Comparison of ENCODE assay signal across 9 cellular contexts in the genomic region with DNA sequence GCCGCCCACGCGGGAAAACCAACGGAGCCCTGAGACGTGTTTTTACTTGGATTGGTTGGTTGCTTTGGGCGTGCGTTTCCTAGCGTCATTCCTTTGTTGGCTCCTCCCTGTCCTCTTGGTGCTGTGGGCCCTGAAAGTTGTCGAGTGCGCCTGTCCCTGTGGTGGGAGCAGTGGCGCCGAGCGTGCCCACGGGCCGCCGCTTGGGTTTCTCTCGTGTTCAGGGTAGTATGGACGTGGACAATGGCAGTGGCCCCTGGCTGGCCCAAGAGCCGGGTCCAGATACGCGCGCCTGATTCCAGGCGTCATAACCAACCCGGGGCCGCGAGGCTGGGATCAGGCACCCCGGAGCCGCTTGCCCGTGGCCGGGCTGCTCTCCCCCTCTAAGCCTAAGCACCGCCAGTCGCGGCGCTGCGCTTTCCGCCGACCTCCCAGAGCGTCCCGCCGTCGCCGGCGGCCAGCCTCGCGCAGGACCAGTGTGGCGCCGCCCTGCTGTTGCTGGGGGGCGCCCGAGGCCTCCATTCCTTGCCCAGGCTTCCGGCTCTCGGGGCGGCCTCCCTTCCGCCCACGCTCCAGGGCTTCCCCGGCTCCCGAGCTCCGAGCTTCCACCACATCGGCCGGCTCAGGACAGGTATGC. TPM values are rescaled to one million over a fixed set of nuclear protein-coding genes. Genes with fewer than 3 reads are reported as not detected.
A peak's percentile ranks its signal among the peaks of the same experiment; 100 is the strongest.
DNase-seq lines count a peak whose midpoint lies in the region; ATAC-seq and TF ChIP-seq lines count a peak whose summit lies in the region.
"Not testable (repeated sequence)": the region's sequence is repeated elsewhere in the genome, so short reads cannot be mapped to it uniquely, and the experiment has no call there.
"Had no signal": no experiment of that assay in that cellular context is flagged by ENCODE, and none has a peak within 500 bp of the region (broad histone marks: within the 10 kb centered on the region; RNA-seq: fewer than 3 reads in every experiment).

No MANE protein-coding gene starts in this region.

- H3K4me3 Mint-ChIP-seq in chondrocyte (ENCODE audit: unreplicated experiment), result peak overlapping the region; percentile 75

- H3K27me3 Mint-ChIP-seq in chondrocyte (ENCODE audit: low read depth), result peaks cover 24% of the 10 kb centered on the region

- not testable (repeated sequence) for H3K4me1 ChIP-seq in HUES48 (ENCODE audit: control insufficient read depth, insufficient read depth, low read length); psoas muscle; urinary bladder (ENCODE audit: insufficient read depth)

- H3K4me3 ChIP-seq in HUES48 (ENCODE audit: low read depth, low read length) (peak overlapping the region; percentile 76), psoas muscle (peak overlapping the region; percentile 64), urinary bladder (ENCODE audit: low read depth, low read length) (peak overlapping the region; percentile 18)

- intact Hi-C loops in psoas muscle (cut with DNase I), result not testable (repeated sequence)

- WGBS in psoas muscle, 3 donors, result 12 to 17% (median 14%) methylated on average over 59 of the region's 59 CpGs
- 17% methylated on average over 59 of the region's 59 CpGs for WGBS in urinary bladder

- peaks cover 29% of the 10 kb centered on the region for H3K9me3 Mint-ChIP-seq in chondrocyte (ENCODE audit: low read depth)

- peak overlapping the region; percentile 93 for H3K27ac Mint-ChIP-seq in chondrocyte (ENCODE audit: unreplicated experiment)

- H3K36me3 ChIP-seq in HUES48 (ENCODE audit: control insufficient read depth, insufficient read depth, low read length); psoas muscle (ENCODE audit: insufficient read depth in 1 of 2, low read depth in 1 of 2); urinary bladder (ENCODE audit: insufficient read depth): not testable (repeated sequence)

- H3K9ac ChIP-seq in HUES48 (ENCODE audit: low read depth, low read length), result not testable (repeated sequence)

- not testable (repeated sequence) for H3K9me3 ChIP-seq in HUES48 (ENCODE audit: control insufficient read depth, insufficient read depth, low read length); psoas muscle

- H3K27me3 ChIP-seq in HUES48 (ENCODE audit: control insufficient read depth, insufficient read depth, low read length) (peaks cover 64% of the 10 kb centered on the region), psoas muscle (ENCODE audit: insufficient read depth in 3 of 3, low read length in 2 of 3) (peaks cover 0 to 59% (median 24%) of the 10 kb centered on the region in 3 donors)

- H3K36me3 Mint-ChIP-seq in chondrocyte (ENCODE audit: low read depth), result peaks cover 11% of the 10 kb centered on the region

- TF ChIP-seq CTCF in chondrocyte (IDR thresholded peaks at IDR 0.05), result peak; percentile 72
- TF ChIP-seq CTCF in psoas muscle (IDR thresholded peaks at IDR 0.05), result not testable (repeated sequence)

- ATAC-seq in SK-N-SH treated with all-trans-retinoic acid at 6 μM for 48 hours (peak; percentile 71), psoas muscle (peak in 2 of 4 donors; percentile 10 to 31)

- H3K27ac ChIP-seq in HUES48 (ENCODE audit: low read depth, low read length), result not testable (repeated sequence)
- peak overlapping the region; percentile 68 for H3K27ac ChIP-seq in psoas muscle
- peak overlapping the region; percentile 39 for H3K27ac ChIP-seq in urinary bladder (ENCODE audit: low read depth)

- DNase-seq in Daoy (ENCODE audit: low read depth) (peak; percentile 64), chondrocyte (ENCODE audit: low spot score) (peak; percentile 95), glomerular visceral epithelial cell (ENCODE audit: extremely low spot score) (peak; percentile 3), left kidney (ENCODE audit: low read depth, low spot score) (peak; percentile 81), psoas muscle (peak in 1 of 2 donors; percentile 55)

- H3K4me1 Mint-ChIP-seq in chondrocyte (ENCODE audit: low read depth), result peaks cover 30% of the 10 kb centered on the region

RNA-seq across cellular contexts. Expression of gene FRG2C, which starts 8.1 kb away (rescaled TPM):
- total RNA-seq in Daoy (2014; rRNA removed; shearing (Covaris generic)), result 0.06 TPM in 1 of 2 replicates, not detected in the other
- total RNA-seq in chondrocyte (not detected in 3 replicates), psoas muscle (not detected), urinary bladder (not detected)
- polyA plus RNA-seq in psoas muscle (not detected), urinary bladder (not detected)
- total RNA-seq: glomerular endothelial cell had no signal

Comparison
In these comparisons a context has a peak if more than half of its experiments do, and no peak if none do; other contexts are left out.
1. H3K4me3 ChIP-seq: peak in every context shown above with its lines; median percentile 76 in HUES48; 64 in psoas muscle; 18 in urinary bladder.